ENCODE assay signal across 15 cellular contexts in the genomic region with DNA sequence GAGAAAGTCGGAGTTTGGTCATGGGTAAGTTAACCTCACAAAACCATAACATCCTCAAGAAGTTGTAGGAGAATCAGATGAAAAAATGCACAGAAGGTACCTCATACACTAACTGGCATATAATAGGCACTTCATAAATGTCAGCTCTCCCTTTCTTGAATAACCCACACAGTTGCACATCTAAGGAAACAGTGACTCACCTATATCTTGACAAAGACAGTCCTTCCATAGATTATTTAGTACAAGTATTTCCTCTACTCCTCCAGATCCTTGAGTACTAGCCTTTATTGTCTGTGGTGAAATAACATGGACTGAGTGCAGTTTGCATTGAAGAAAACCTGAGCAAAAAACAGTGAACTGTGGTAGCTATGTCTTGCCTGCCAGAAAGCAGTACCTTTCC. TPM values are rescaled to one million over a fixed set of nuclear protein-coding genes. Genes with fewer than 3 reads are reported as not detected.
DNase-seq lines count a peak whose midpoint lies in the region; ATAC-seq, FAIRE-seq and TF ChIP-seq lines count a peak whose summit lies in the region.
"Had no signal": no experiment of that assay in that cellular context is flagged by ENCODE, and none has a peak within 500 bp of the region (broad histone marks: within the 10 kb centered on the region; RNA-seq: fewer than 3 reads in every experiment).

No MANE protein-coding gene starts in this region.

- no peaks in the 10 kb centered on the region for H3K9me3 Mint-ChIP-seq in astrocyte (ENCODE audit: unreplicated experiment)

- TF ChIP-seq CTCF in astrocyte (IDR thresholded peaks at IDR 0.05; ENCODE audit: insufficient read depth, low read depth, low read length) (no peak), fibroblast of the aortic adventitia (IDR thresholded peaks at IDR 0.05; ENCODE audit: insufficient read depth, low read length) (no peak), uterus (IDR thresholded peaks at IDR 0.05) (no peak)

- no peak overlapping the region for H3K4me3 Mint-ChIP-seq in astrocyte (ENCODE audit: unreplicated experiment)

- peaks cover 32% of the 10 kb centered on the region for H3K4me1 Mint-ChIP-seq in astrocyte (ENCODE audit: low read depth, unreplicated experiment)

- TF ChIP-seq POLR2A in uterus (IDR thresholded peaks at IDR 0.05): no peak

- no peaks in the 10 kb centered on the region for H3K27me3 Mint-ChIP-seq in astrocyte (ENCODE audit: low read depth, unreplicated experiment)

- no peaks in the 10 kb centered on the region; a peak in 1 of 22 replicates for H3K9me3 ChIP-seq in BLaER1 treated with 17β-estradiol and CSF1 and Interleukin-3, amounts not matched to agents 10 nM and 100 nM (replicated peaks in 1 of 11)
- H3K9me3 ChIP-seq in astrocyte (ENCODE audit: insufficient read depth, low read depth, low read length): no peaks in the 10 kb centered on the region
- H3K9me3 ChIP-seq in uterus: no peaks in the 10 kb centered on the region
- H3K9me3 ChIP-seq: A549 had no signal

- DNase-seq in HT1080 (ENCODE audit: low read depth) (peak; percentile 63), astrocyte (ENCODE audit: low read depth) (peak; percentile 32), fibroblast of the aortic adventitia (ENCODE audit: low read depth) (peak; percentile 30), cerebellar cortex (ENCODE audit: low spot score) (no peak), uterus (no peak), NCI-H524 (lab: John Stamatoyannopoulos, UW) (no peak)
- DNase-seq: DMS53, NCI-H1436 treated with DMSO at 0.1 percent for 48 hours, NCI-H2107, Right ventricle myocardium superior had no signal

- peak overlapping the region in 8 of 11 experiments; percentile 26 to 61 (median 56); a peak in 12 of 22 replicates for H3K4me2 ChIP-seq in BLaER1 treated with 17β-estradiol and CSF1 and Interleukin-3, amounts not matched to agents 10 nM and 100 nM
- no peak overlapping the region for H3K4me2 ChIP-seq in astrocyte (ENCODE audit: low read length)
- H3K4me2 ChIP-seq: A549 had no signal

- H3K27me3 ChIP-seq in BLaER1 treated with 17β-estradiol and CSF1 and Interleukin-3, amounts not matched to agents 10 nM and 100 nM: no peaks in the 10 kb centered on the region
- no peaks in the 10 kb centered on the region for H3K27me3 ChIP-seq in astrocyte (ENCODE audit: insufficient read depth, low read length)
- H3K27me3 ChIP-seq in uterus: no peaks in the 10 kb centered on the region

- peaks cover 2% of the 10 kb centered on the region for H3K36me3 Mint-ChIP-seq in astrocyte (ENCODE audit: low read depth, unreplicated experiment)

- H3K4me3 ChIP-seq in BLaER1 treated with 17β-estradiol and CSF1 and Interleukin-3, amounts not matched to agents 10 nM and 100 nM: no peak overlapping the region
- no peak overlapping the region for H3K4me3 ChIP-seq in astrocyte (ENCODE audit: insufficient read depth, low read depth, low read length)
- no peak overlapping the region for H3K4me3 ChIP-seq in fibroblast of the aortic adventitia (ENCODE audit: low read depth, low read length)
- no peak overlapping the region for H3K4me3 ChIP-seq in uterus
- H3K4me3 ChIP-seq: A549, GM12878 had no signal

- H3K27ac ChIP-seq in BLaER1 treated with 17β-estradiol and CSF1 and Interleukin-3, amounts not matched to agents 10 nM and 100 nM: peak overlapping the region in 1 of 11 experiments; percentile 17; a peak in 1 of 22 replicates
- H3K27ac ChIP-seq in astrocyte (ENCODE audit: low read depth, low read length) (no peak overlapping the region), uterus (no peak overlapping the region)
- H3K27ac ChIP-seq: A549 had no signal

- no peak overlapping the region for H3K27ac Mint-ChIP-seq in astrocyte (ENCODE audit: unreplicated experiment)

- no peak overlapping the region for H3K9ac ChIP-seq in BLaER1 treated with 17β-estradiol and CSF1 and Interleukin-3, amounts not matched to agents 10 nM and 100 nM
- H3K9ac ChIP-seq in astrocyte (ENCODE audit: low read length): no peak overlapping the region

- FAIRE-seq in astrocyte (lab: Jason Lieb, UNC): no peak
- FAIRE-seq: A549, GM12878 had no signal

- peaks cover 16 to 35% (median 26%) of the 10 kb centered on the region in 10 experiments for H3K4me1 ChIP-seq in BLaER1 treated with 17β-estradiol and CSF1 and Interleukin-3, amounts not matched to agents 10 nM and 100 nM
- H3K4me1 ChIP-seq in astrocyte (ENCODE audit: insufficient read depth, low read length) (peaks cover 8% of the 10 kb centered on the region), uterus (no peaks in the 10 kb centered on the region)

- ATAC-seq in GM18519 (IDR thresholded peaks at IDR 0.05; ENCODE audit: low FRiP score, unreplicated experiment): no peak
- ATAC-seq: A549, GM12878, Panc1 had no signal

- intact Hi-C loops in uterus (cut with DNase I; ENCODE audit: low total_unique reads): no loop called here

- H3K36me3 ChIP-seq in BLaER1 treated with 17β-estradiol and CSF1 and Interleukin-3, amounts not matched to agents 10 nM and 100 nM: no peaks in the 10 kb centered on the region
- H3K36me3 ChIP-seq in astrocyte (ENCODE audit: insufficient read depth, low read length): no peaks in the 10 kb centered on the region
- no peaks in the 10 kb centered on the region for H3K36me3 ChIP-seq in uterus

- H3K79me2 ChIP-seq in astrocyte (ENCODE audit: insufficient read depth, low read length): peaks cover 5% of the 10 kb centered on the region

- no peaks in the 10 kb centered on the region for H4K20me1 ChIP-seq in BLaER1 treated with 17β-estradiol and CSF1 and Interleukin-3, amounts not matched to agents 10 nM and 100 nM
- peaks cover 58% of the 10 kb centered on the region for H4K20me1 ChIP-seq in astrocyte (ENCODE audit: insufficient read depth, low read length)

- H2AFZ ChIP-seq in astrocyte (ENCODE audit: low read depth, low read length): no peak overlapping the region

RNA-seq across cellular contexts. Expression of a gene that starts 46.6 kb away (rescaled TPM):
- total RNA-seq in HT1080 (2014; rRNA removed; shearing (Covaris generic)): 12.4 and 15.2 TPM in 2 replicates
- 6.0 and 8.6 TPM in 2 replicates for polyA plus RNA-seq in HT1080 (2015; cell fraction: cytosol; rRNA removed)
- polyA plus RNA-seq in HT1080 (2015; cell fraction: nucleus; rRNA removed): 10.7 and 13.1 TPM in 2 replicates
- 27.4 and 31.8 TPM in 2 replicates for total RNA-seq in astrocyte
- 13.0 and 30.2 TPM in 2 replicates for total RNA-seq in fibroblast of the aortic adventitia (ENCODE audit: low replicate concordance)
- total RNA-seq in uterus: 10 to 100 TPM in 3 of 4 donors, 1 to 10 TPM in 1; 7.6 to 42.9 (median 37.0) TPM

Comparison
In these comparisons a context has a peak if more than half of its experiments do, and no peak if none do; other contexts are left out.
1. DNase-seq: peak in HT1080 (single experiment), astrocyte (single experiment) and fibroblast of the aortic adventitia (single experiment); none in cerebellar cortex (single experiment), uterus (0 of 2) and NCI-H524 (0 of 2).